19 cellular contexts compared by ENCODE assay signal in genomic region chr13:94703721-94704314, GRCh38. TPM values are rescaled to one million over a fixed set of nuclear protein-coding genes. Genes with fewer than 3 reads are reported as not detected.
DNase-seq lines count a peak whose midpoint lies in the region; ATAC-seq and TF ChIP-seq lines count a peak whose summit lies in the region.
"Had no signal": no experiment of that assay in that cellular context is flagged by ENCODE, and none has a peak within 500 bp of the region (broad histone marks: within the 10 kb centered on the region; RNA-seq: fewer than 3 reads in every experiment).

No MANE protein-coding gene starts in this region.

- WGBS in body of pancreas, 2 donors, result 3 to 4% methylated on average over 23 to 26 of the region's 26 CpGs

- DNase-seq in stimulated activated naive CD8-positive, alpha-beta T cell treated with anti-CD3 and anti-CD28 coated beads, Interleukin-15, Interleukin-2, amounts not matched to agents 100 U/mL and 50 U/mL, for 24 hours, result no peak
- no peak for DNase-seq in stimulated activated naive CD8-positive, alpha-beta T cell treated with anti-CD3 and anti-CD28 coated beads, Interleukin-15, amount 100 ng/mL, for 72 hours
- no peak for DNase-seq in activated T-helper 1 cell treated with anti-CD3 and anti-CD28 coated beads, Interleukin-12 subunit alpha, Interleukin-12 subunit beta, Interleukin-2, Interleukin-4 antibody, amounts not matched to agents 30 ng/mL and 10 ng/mL and 1 ng/mL, durations not matched to agents 14 hours and 24 hours and 36 hours (ENCODE audit: low spot score)
- DNase-seq in glomerular visceral epithelial cell (ENCODE audit: extremely low spot score) (no peak), body of pancreas (no peak), superior temporal gyrus (ENCODE audit: extremely low spot score) (no peak)
- DNase-seq: AML-193; kidney glomerular epithelial cell; NCI-H345; stimulated activated CD4-positive, alpha-beta T cell treated with anti-CD3 and anti-CD28 coated beads, Interleukin-4, amount 100 ng/mL, for 1 hour; stimulated activated CD8-positive, alpha-beta memory T cell treated with anti-CD3 and anti-CD28 coated beads, Interleukin-4, amount 100 ng/mL, for 48 hours; thyroid gland had no signal

- H3K27ac ChIP-seq in body of pancreas, result no peak overlapping the region
- H3K27ac ChIP-seq: ascending aorta, thyroid gland had no signal

- H3K4me3 Mint-ChIP-seq in stimulated activated naive CD8-positive, alpha-beta T cell treated with anti-CD3 and anti-CD28 coated beads, Interleukin-15, amount 100 ng/mL, for 72 hours, result no peak overlapping the region
- no peak overlapping the region for H3K4me3 Mint-ChIP-seq in activated T-helper 1 cell treated with anti-CD3 and anti-CD28 coated beads, Interleukin-12 subunit alpha, Interleukin-12 subunit beta, Interleukin-2, Interleukin-4 antibody, amounts not matched to agents 30 ng/mL and 10 ng/mL and 1 ng/mL, durations not matched to agents 14 hours and 24 hours and 36 hours
- H3K4me3 Mint-ChIP-seq: activated T-helper 17 cell treated with anti-CD3 and anti-CD28 coated beads, Interleukin-2, amount 50 U/mL, for 72 hours had no signal

- H3K36me3 ChIP-seq in body of pancreas (replicated peaks in 1 of 2; ENCODE audit: insufficient read depth in 1 of 2, low read depth in 2 of 2), result no peaks in the 10 kb centered on the region
- H3K36me3 ChIP-seq: ascending aorta, thyroid gland had no signal

- peaks cover 0 to 29% of the 10 kb centered on the region in 2 donors for H3K27me3 ChIP-seq in body of pancreas

- no peak for TF ChIP-seq CTCF in body of pancreas (IDR thresholded peaks at IDR 0.05)

- H3K4me3 ChIP-seq in iPS-18c (ENCODE audit: insufficient read depth, low read depth, low read length) (peak overlapping the region; percentile 62; the same call in 1 of the 2 replicates), body of pancreas (no peak overlapping the region)
- H3K4me3 ChIP-seq: ascending aorta, GM12878, thyroid gland had no signal

- no peak overlapping the region for H3K27ac Mint-ChIP-seq in stimulated activated naive CD8-positive, alpha-beta T cell treated with anti-CD3 and anti-CD28 coated beads, Interleukin-15, amount 100 ng/mL, for 72 hours
- H3K27ac Mint-ChIP-seq in activated T-helper 1 cell treated with anti-CD3 and anti-CD28 coated beads, Interleukin-12 subunit alpha, Interleukin-12 subunit beta, Interleukin-2, Interleukin-4 antibody, amounts not matched to agents 30 ng/mL and 10 ng/mL and 1 ng/mL, durations not matched to agents 14 hours and 24 hours and 36 hours, result peak overlapping the region; percentile 64
- H3K27ac Mint-ChIP-seq: activated T-helper 17 cell treated with anti-CD3 and anti-CD28 coated beads, Interleukin-2, amount 50 U/mL, for 72 hours had no signal

- peaks cover 8% of the 10 kb centered on the region for H3K4me1 ChIP-seq in body of pancreas

- intact Hi-C loops in activated T-helper 1 cell treated with anti-CD3 and anti-CD28 coated beads, Interleukin-12 subunit alpha, Interleukin-12 subunit beta, Interleukin-2, Interleukin-4 antibody, amounts not matched to agents 30 ng/mL and 10 ng/mL and 1 ng/mL, durations not matched to agents 14 hours and 24 hours and 36 hours (cut with micrococcal nuclease), result loop anchor here (2.0 to 10.0 kb wide), 3 partner anchors 43 to 941 kb away; partner anchors contain the start of genes CLDN10 and DZIP1
- intact Hi-C loops in body of pancreas (cut with DNase I), result no loop called here

- TF ChIP-seq POLR2A in body of pancreas (IDR thresholded peaks at IDR 0.05), result no peak

- peak; percentile 19 for ATAC-seq in stimulated activated naive CD8-positive, alpha-beta T cell treated with anti-CD3 and anti-CD28 coated beads, Interleukin-15, Interleukin-2, amounts not matched to agents 100 U/mL and 50 U/mL, for 24 hours
- ATAC-seq in stimulated activated naive CD8-positive, alpha-beta T cell treated with anti-CD3 and anti-CD28 coated beads, Interleukin-15, amount 100 ng/mL, for 72 hours, result no peak
- ATAC-seq in body of pancreas (no peak), GM19397 (IDR thresholded peaks at IDR 0.05; ENCODE audit: unreplicated experiment) (no peak)
- ATAC-seq: activated T-helper 17 cell treated with anti-CD3 and anti-CD28 coated beads, Interleukin-2, amount 50 U/mL, for 72 hours; GM12878 had no signal

- peaks cover 24% of the 10 kb centered on the region for H3K4me1 Mint-ChIP-seq in stimulated activated naive CD8-positive, alpha-beta T cell treated with anti-CD3 and anti-CD28 coated beads, Interleukin-15, amount 100 ng/mL, for 72 hours
- H3K4me1 Mint-ChIP-seq in activated T-helper 1 cell treated with anti-CD3 and anti-CD28 coated beads, Interleukin-12 subunit alpha, Interleukin-12 subunit beta, Interleukin-2, Interleukin-4 antibody, amounts not matched to agents 30 ng/mL and 10 ng/mL and 1 ng/mL, durations not matched to agents 14 hours and 24 hours and 36 hours (ENCODE audit: low read depth), result peaks cover 4% of the 10 kb centered on the region

- H3K27me3 Mint-ChIP-seq in stimulated activated naive CD8-positive, alpha-beta T cell treated with anti-CD3 and anti-CD28 coated beads, Interleukin-15, amount 100 ng/mL, for 72 hours, result peaks cover 100% of the 10 kb centered on the region
- peaks cover 91% of the 10 kb centered on the region for H3K27me3 Mint-ChIP-seq in activated T-helper 1 cell treated with anti-CD3 and anti-CD28 coated beads, Interleukin-12 subunit alpha, Interleukin-12 subunit beta, Interleukin-2, Interleukin-4 antibody, amounts not matched to agents 30 ng/mL and 10 ng/mL and 1 ng/mL, durations not matched to agents 14 hours and 24 hours and 36 hours (ENCODE audit: insufficient read depth)

- peaks cover 7% of the 10 kb centered on the region for H3K36me3 Mint-ChIP-seq in activated T-helper 1 cell treated with anti-CD3 and anti-CD28 coated beads, Interleukin-12 subunit alpha, Interleukin-12 subunit beta, Interleukin-2, Interleukin-4 antibody, amounts not matched to agents 30 ng/mL and 10 ng/mL and 1 ng/mL, durations not matched to agents 14 hours and 24 hours and 36 hours (ENCODE audit: low read depth)

- no peaks in the 10 kb centered on the region for H3K9me3 Mint-ChIP-seq in stimulated activated naive CD8-positive, alpha-beta T cell treated with anti-CD3 and anti-CD28 coated beads, Interleukin-15, amount 100 ng/mL, for 72 hours
- H3K9me3 Mint-ChIP-seq in activated T-helper 1 cell treated with anti-CD3 and anti-CD28 coated beads, Interleukin-12 subunit alpha, Interleukin-12 subunit beta, Interleukin-2, Interleukin-4 antibody, amounts not matched to agents 30 ng/mL and 10 ng/mL and 1 ng/mL, durations not matched to agents 14 hours and 24 hours and 36 hours, result peaks cover 5% of the 10 kb centered on the region

- peaks cover 7% of the 10 kb centered on the region for H3K9me3 ChIP-seq in iPS-18c (ENCODE audit: control insufficient read depth, insufficient read depth, low read length)
- H3K9me3 ChIP-seq in body of pancreas, result no peaks in the 10 kb centered on the region
- H3K9me3 ChIP-seq: ascending aorta, thyroid gland had no signal

RNA-seq across cellular contexts. Expression of gene SOX21, which starts 8.5 kb away (rescaled TPM):
- total RNA-seq in activated T-helper 1 cell treated with anti-CD3 and anti-CD28 coated beads, Interleukin-12 subunit alpha, Interleukin-12 subunit beta, Interleukin-2, Interleukin-4 antibody, amounts not matched to agents 30 ng/mL and 10 ng/mL and 1 ng/mL, durations not matched to agents 14 hours and 24 hours and 36 hours, result not detected in 2 replicates
- total RNA-seq in body of pancreas, result under 1 TPM in 1 of 2 donors, not detected in 1; 0.26 TPM
- total RNA-seq: activated T-helper 17 cell treated with anti-CD3 and anti-CD28 coated beads, Interleukin-2, amount 50 U/mL, for 72 hours; ascending aorta; GM12878; omental fat pad; skeletal muscle tissue had no signal
